10 cellular contexts compared by ENCODE assay signal in the genomic region with DNA sequence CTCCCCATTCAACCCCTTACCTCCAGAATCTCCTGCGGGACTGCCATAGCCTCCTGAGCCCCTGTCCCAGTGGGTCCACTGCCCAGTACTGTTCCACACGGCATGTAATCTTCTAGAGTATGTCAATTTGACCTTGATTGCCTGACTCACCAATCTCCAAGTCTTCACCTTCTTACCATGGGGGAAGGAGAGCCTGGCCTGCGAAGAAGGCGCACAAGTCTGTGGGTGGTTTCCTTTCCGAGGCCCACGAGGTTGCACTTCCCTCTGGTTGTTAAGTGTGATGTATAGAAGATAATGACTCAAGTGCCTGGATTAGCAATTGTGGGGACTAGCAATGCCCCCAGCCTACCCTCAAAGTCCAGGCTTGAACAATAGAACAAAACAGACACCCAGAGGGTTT. TPM values are rescaled to one million over a fixed set of nuclear protein-coding genes. Genes with fewer than 3 reads are reported as not detected.
A peak's percentile ranks its signal among the peaks of the same experiment; 100 is the strongest.
DNase-seq lines count a peak whose midpoint lies in the region; ATAC-seq and TF ChIP-seq lines count a peak whose summit lies in the region.
"Had no signal": no experiment of that assay in that cellular context is flagged by ENCODE, and none has a peak within 500 bp of the region (broad histone marks: within the 10 kb centered on the region; RNA-seq: fewer than 3 reads in every experiment).

No MANE protein-coding gene starts in this region.

- H3K4me1 ChIP-seq in breast epithelium (peaks cover 0 to 12% of the 10 kb centered on the region in 2 donors), tibial artery (peaks cover 0 to 30% (median 17%) of the 10 kb centered on the region in 4 donors)

- peak; percentile 48 for ATAC-seq in HG03196 (IDR thresholded peaks at IDR 0.05; ENCODE audit: unreplicated experiment)

- H3K9me3 ChIP-seq in breast epithelium (no peaks in the 10 kb centered on the region), tibial artery (no peaks in the 10 kb centered on the region)

- peak overlapping the region; percentile 77 to 84 for H3K27ac ChIP-seq in breast epithelium
- peak overlapping the region; percentile 69 to 85 for H3K27ac ChIP-seq in tibial artery

- intact Hi-C loops in activated CD4-positive, alpha-beta T cell treated with anti-CD3 and anti-CD28 coated beads, Interleukin-2, amount 10 ng/mL, durations not matched to agents 24 days and 14 days (cut with micrococcal nuclease) = no loop called here
- intact Hi-C loops in breast epithelium (cut with DNase I; ENCODE audit: low total_unique reads) (loop anchor here (10.0 kb wide), 1 partner anchor 70 kb away; a partner anchor contains a TSS), tibial artery (cut with DNase I; ENCODE audit: low total_unique reads) (no loop called here)

- no peak overlapping the region for H3K4me3 Mint-ChIP-seq in activated CD4-positive, alpha-beta T cell treated with anti-CD3 and anti-CD28 coated beads, Interleukin-2, amount 10 ng/mL, durations not matched to agents 24 days and 14 days
- H3K4me3 Mint-ChIP-seq: neural crest cell; T-helper 1 cell treated with Interleukin-12 subunit alpha and Interleukin-12 subunit beta and Interleukin-4 antibody, amounts not matched to agents 30 μg/mL and 1 μg/mL, for 36 hours had no signal

- DNase-seq in activated CD4-positive, alpha-beta T cell treated with anti-CD3 and anti-CD28 coated beads, Interleukin-2, amount 10 ng/mL, durations not matched to agents 24 days and 14 days = peak; percentile 52
- DNase-seq in activated CD4-positive, alpha-beta T cell treated with anti-CD3 and anti-CD28 coated beads for 4 hours = no peak
- DNase-seq in breast epithelium (ENCODE audit: low spot score in 2 of 2) = no peak
- no peak for DNase-seq in tibial artery
- no peak for DNase-seq in HK-2 (ENCODE audit: unreplicated experiment)
- no peak for DNase-seq in kidney tubule cell (ENCODE audit: low spot score)
- DNase-seq in NAMALWA (ENCODE audit: low spot score) = no peak

- peaks cover 11% of the 10 kb centered on the region for H3K4me1 Mint-ChIP-seq in activated CD4-positive, alpha-beta T cell treated with anti-CD3 and anti-CD28 coated beads, Interleukin-2, amount 10 ng/mL, durations not matched to agents 24 days and 14 days

- peak overlapping the region; percentile 31 for H3K27ac Mint-ChIP-seq in activated CD4-positive, alpha-beta T cell treated with anti-CD3 and anti-CD28 coated beads, Interleukin-2, amount 10 ng/mL, durations not matched to agents 24 days and 14 days
- H3K27ac Mint-ChIP-seq: T-helper 1 cell treated with Interleukin-12 subunit alpha and Interleukin-12 subunit beta and Interleukin-4 antibody, amounts not matched to agents 30 μg/mL and 1 μg/mL, for 36 hours had no signal

- no peaks in the 10 kb centered on the region for H3K36me3 ChIP-seq in breast epithelium
- H3K36me3 ChIP-seq in tibial artery = no peaks in the 10 kb centered on the region

- no peaks in the 10 kb centered on the region for H3K9me3 Mint-ChIP-seq in activated CD4-positive, alpha-beta T cell treated with anti-CD3 and anti-CD28 coated beads, Interleukin-2, amount 10 ng/mL, durations not matched to agents 24 days and 14 days
- H3K9me3 Mint-ChIP-seq: neural crest cell; T-helper 1 cell treated with Interleukin-12 subunit alpha and Interleukin-12 subunit beta and Interleukin-4 antibody, amounts not matched to agents 30 μg/mL and 1 μg/mL, for 36 hours had no signal

- no peak overlapping the region for H3K4me3 ChIP-seq in breast epithelium
- H3K4me3 ChIP-seq in tibial artery = no peak overlapping the region

- no peaks in the 10 kb centered on the region for H3K36me3 Mint-ChIP-seq in activated CD4-positive, alpha-beta T cell treated with anti-CD3 and anti-CD28 coated beads, Interleukin-2, amount 10 ng/mL, durations not matched to agents 24 days and 14 days (ENCODE audit: low read depth)

- TF ChIP-seq CTCF in breast epithelium (IDR thresholded peaks at IDR 0.05) (no peak), tibial artery (IDR thresholded peaks at IDR 0.05) (no peak)

- H3K27me3 Mint-ChIP-seq in activated CD4-positive, alpha-beta T cell treated with anti-CD3 and anti-CD28 coated beads, Interleukin-2, amount 10 ng/mL, durations not matched to agents 24 days and 14 days = peaks cover 12% of the 10 kb centered on the region

- TF ChIP-seq POLR2A in breast epithelium (IDR thresholded peaks at IDR 0.05) = no peak

- H3K27me3 ChIP-seq in breast epithelium (peaks cover 0 to 8% of the 10 kb centered on the region in 2 donors), tibial artery (no peaks in the 10 kb centered on the region)

RNA-seq across cellular contexts. Expression of a gene that starts 8.1 kb away (rescaled TPM):
- total RNA-seq in activated CD4-positive, alpha-beta T cell treated with anti-CD3 and anti-CD28 coated beads, Interleukin-2, amount 10 ng/mL, durations not matched to agents 24 days and 14 days = 38.8 and 43.4 TPM in 2 replicates
- total RNA-seq in breast epithelium = 10 to 100 TPM; 24.1 to 26.2 (median 24.8) TPM
